2 cellular contexts compared by ENCODE assay signal in genomic region chr9:124225945-124226344, GRCh38.
"Had no signal": no experiment of that assay in that cellular context is flagged by ENCODE, and none has a peak within 500 bp of the region (broad histone marks: within the 10 kb centered on the region; RNA-seq: fewer than 3 reads in every experiment).

No MANE protein-coding gene starts in this region.

- DNase-seq: GDM1 had no signal

- ATAC-seq: GM12878 had no signal
